19 cellular contexts compared by ENCODE assay signal in the genomic region with DNA sequence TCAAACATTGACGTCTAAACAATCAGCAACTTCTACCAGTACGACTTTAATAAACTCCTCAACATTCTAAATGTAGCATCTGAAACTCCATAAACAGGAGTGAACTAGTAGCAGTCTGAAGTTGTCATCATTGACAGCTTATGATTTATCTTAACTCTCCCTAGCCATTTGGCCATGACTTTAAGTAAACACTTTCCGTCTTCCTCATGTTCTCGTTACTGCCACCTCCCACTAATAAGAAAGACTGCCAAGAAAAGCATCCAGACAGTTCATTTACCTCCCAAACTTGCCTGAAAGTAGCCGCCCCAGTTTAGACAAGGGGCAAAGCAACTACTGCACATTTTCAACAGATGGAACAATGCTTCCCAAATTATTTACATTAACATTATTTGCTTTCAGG.
DNase-seq lines count a peak whose midpoint lies in the region; ATAC-seq and TF ChIP-seq lines count a peak whose summit lies in the region.
"Had no signal": no experiment of that assay in that cellular context is flagged by ENCODE, and none has a peak within 500 bp of the region (broad histone marks: within the 10 kb centered on the region; RNA-seq: fewer than 3 reads in every experiment).

No MANE protein-coding gene starts in this region.

- H3K79me2 ChIP-seq in PC-3 (ENCODE audit: low read length) = no peaks in the 10 kb centered on the region

- no peak overlapping the region for H3K9ac ChIP-seq in PC-3 (ENCODE audit: low read length)
- H3K9ac ChIP-seq: BLaER1 had no signal

- DNase-seq in Caki2 (ENCODE audit: low read depth) (peak; percentile 14), PC-3 (peak; percentile 25), fibroblast of pulmonary artery (ENCODE audit: low read depth) (peak; percentile 25), prostate gland (ENCODE audit: low spot score) (peak; percentile 15), dedifferentiated amniotic fluid mesenchymal stem cell (ENCODE audit: extremely low spot score) (no peak)
- no peak for DNase-seq in effector memory CD4-positive, alpha-beta T cell
- no peak for DNase-seq in activated CD4-positive, alpha-beta T cell treated with anti-CD3 and anti-CD28 coated beads, Interleukin-2, amount 10 ng/mL, durations not matched to agents 24 days and 14 days
- DNase-seq: Calu3; CD4-positive, alpha-beta memory T cell; DMS153; NCI-H1694; NCI-H2081; NCI-H2171; NCI-H526; SHP77 had no signal

- intact Hi-C loops in PC-3 (cut with micrococcal nuclease) = no loop called here
- intact Hi-C loops in prostate gland (cut with DNase I) = no loop called here
- intact Hi-C loops in activated CD4-positive, alpha-beta T cell treated with anti-CD3 and anti-CD28 coated beads, Interleukin-2, amount 10 ng/mL, durations not matched to agents 24 days and 14 days (cut with micrococcal nuclease) = no loop called here

- H3K4me1 Mint-ChIP-seq in activated CD4-positive, alpha-beta T cell treated with anti-CD3 and anti-CD28 coated beads, Interleukin-2, amount 10 ng/mL, durations not matched to agents 24 days and 14 days = no peaks in the 10 kb centered on the region
- H3K4me1 Mint-ChIP-seq: CD4-positive, alpha-beta memory T cell; IgD-negative memory B cell had no signal

- no peak for ATAC-seq in PC-3
- ATAC-seq: A549 had no signal

- no peaks in the 10 kb centered on the region for H3K27me3 Mint-ChIP-seq in activated CD4-positive, alpha-beta T cell treated with anti-CD3 and anti-CD28 coated beads, Interleukin-2, amount 10 ng/mL, durations not matched to agents 24 days and 14 days
- H3K27me3 Mint-ChIP-seq: CD4-positive, alpha-beta memory T cell; IgD-negative memory B cell had no signal

- H3K27ac Mint-ChIP-seq in activated CD4-positive, alpha-beta T cell treated with anti-CD3 and anti-CD28 coated beads, Interleukin-2, amount 10 ng/mL, durations not matched to agents 24 days and 14 days = no peak overlapping the region
- H3K27ac Mint-ChIP-seq: CD4-positive, alpha-beta memory T cell; IgD-negative memory B cell had no signal

- no peaks in the 10 kb centered on the region for H3K36me3 Mint-ChIP-seq in activated CD4-positive, alpha-beta T cell treated with anti-CD3 and anti-CD28 coated beads, Interleukin-2, amount 10 ng/mL, durations not matched to agents 24 days and 14 days (ENCODE audit: low read depth)
- H3K36me3 Mint-ChIP-seq: CD4-positive, alpha-beta memory T cell had no signal

- H3K27ac ChIP-seq in PC-3 (ENCODE audit: low read length) (no peak overlapping the region), prostate gland (no peak overlapping the region)
- no peak overlapping the region for H3K27ac ChIP-seq in effector memory CD4-positive, alpha-beta T cell (ENCODE audit: insufficient read depth, low read length, poor library complexity, severe bottlenecking)
- H3K27ac ChIP-seq: A549, BLaER1, SK-N-MC had no signal

- H3K36me3 ChIP-seq in PC-3 (ENCODE audit: low read depth, low read length) (no peaks in the 10 kb centered on the region), prostate gland (no peaks in the 10 kb centered on the region)
- no peaks in the 10 kb centered on the region for H3K36me3 ChIP-seq in effector memory CD4-positive, alpha-beta T cell (ENCODE audit: control insufficient read depth, insufficient read depth, low read length)
- H3K36me3 ChIP-seq: BLaER1 had no signal

- no peak overlapping the region for H3K4me3 Mint-ChIP-seq in activated CD4-positive, alpha-beta T cell treated with anti-CD3 and anti-CD28 coated beads, Interleukin-2, amount 10 ng/mL, durations not matched to agents 24 days and 14 days
- H3K4me3 Mint-ChIP-seq: CD4-positive, alpha-beta memory T cell; IgD-negative memory B cell had no signal

- no peaks in the 10 kb centered on the region for H3K9me2 ChIP-seq in PC-3 (replicated peaks; ENCODE audit: low read length)

- H3K27me3 ChIP-seq in PC-3 (ENCODE audit: low read length) (no peaks in the 10 kb centered on the region), prostate gland (replicated peaks; ENCODE audit: insufficient read depth) (no peaks in the 10 kb centered on the region)
- H3K27me3 ChIP-seq in effector memory CD4-positive, alpha-beta T cell (replicated peaks; ENCODE audit: control insufficient read depth, insufficient read depth, low read length, poor library complexity, severe bottlenecking) = no peaks in the 10 kb centered on the region
- H3K27me3 ChIP-seq: BLaER1 had no signal

- no peaks in the 10 kb centered on the region for H4K20me1 ChIP-seq in PC-3 (ENCODE audit: low read length)
- H4K20me1 ChIP-seq: BLaER1 had no signal

- in situ Hi-C loops in Caki2 (cut with HindIII; ENCODE audit: low pct_unique_long_range_greater_than_20kb, low sequenced_read_pairs) = no loop called here

- H3K4me3 ChIP-seq in PC-3 (ENCODE audit: low read length) (no peak overlapping the region), fibroblast of pulmonary artery (replicated peaks; ENCODE audit: low read depth, low read length) (no peak overlapping the region), prostate gland (no peak overlapping the region)
- H3K4me3 ChIP-seq in effector memory CD4-positive, alpha-beta T cell (ENCODE audit: insufficient read depth, low read depth, low read length, poor library complexity, severe bottlenecking) = no peak overlapping the region
- H3K4me3 ChIP-seq: A549, BLaER1, SK-N-MC had no signal

- POLR2A ChIA-PET in PC-3 (lab: Charles Lee; ENCODE audit: unreplicated experiment) = no interaction called here

- CTCF ChIA-PET in PC-3 (lab: Charles Lee) = no interaction called here

- no peak overlapping the region for H2AFZ ChIP-seq in PC-3 (ENCODE audit: low read length)

- H3K4me1 ChIP-seq in PC-3 (ENCODE audit: insufficient read depth, low read length) (peaks cover 27% of the 10 kb centered on the region), prostate gland (replicated peaks) (peaks cover 3% of the 10 kb centered on the region)
- no peaks in the 10 kb centered on the region for H3K4me1 ChIP-seq in effector memory CD4-positive, alpha-beta T cell (ENCODE audit: control insufficient read depth, insufficient read depth, low read length, poor library complexity, severe bottlenecking)
- H3K4me1 ChIP-seq: BLaER1 had no signal

- TF ChIP-seq POLR2A in prostate gland (IDR thresholded peaks at IDR 0.05) = no peak

- H3K4me2 ChIP-seq in PC-3 (ENCODE audit: low read length) = no peak overlapping the region
- H3K4me2 ChIP-seq: A549, BLaER1 had no signal

- TF ChIP-seq CTCF in PC-3 (conservative IDR thresholded peaks at IDR 0.05; ENCODE audit: low read depth, low read length) (no peak), fibroblast of pulmonary artery (IDR thresholded peaks at IDR 0.05; ENCODE audit: low read length, missing control alignments) (no peak), prostate gland (IDR thresholded peaks at IDR 0.05) (no peak)

- 32% methylated on average over 5 of the region's 5 CpGs for WGBS in prostate gland

- H3F3A ChIP-seq in PC-3 (ENCODE audit: low read length, unreplicated experiment) = no peaks in the 10 kb centered on the region

- no peaks in the 10 kb centered on the region for H3K9me3 Mint-ChIP-seq in activated CD4-positive, alpha-beta T cell treated with anti-CD3 and anti-CD28 coated beads, Interleukin-2, amount 10 ng/mL, durations not matched to agents 24 days and 14 days
- H3K9me3 Mint-ChIP-seq: CD4-positive, alpha-beta memory T cell; IgD-negative memory B cell had no signal

- no TSS peak for BruUV-seq in PC-3 (replicated peaks; lab: Mats Ljungman, UMichigan)

- no peaks in the 10 kb centered on the region for H3K9me3 ChIP-seq in PC-3 (ENCODE audit: low read length)
- no peaks in the 10 kb centered on the region for H3K9me3 ChIP-seq in prostate gland
- H3K9me3 ChIP-seq in effector memory CD4-positive, alpha-beta T cell (ENCODE audit: control insufficient read depth, low read length) = no peaks in the 10 kb centered on the region
- H3K9me3 ChIP-seq: A549, BLaER1 had no signal

Comparison
In these comparisons a context has a peak if more than half of its experiments do, and no peak if none do; other contexts are left out.
1. DNase-seq: peak in Caki2 (single experiment), PC-3 (single experiment), fibroblast of pulmonary artery (single experiment) and prostate gland (single experiment); none in dedifferentiated amniotic fluid mesenchymal stem cell (single experiment), effector memory CD4-positive, alpha-beta T cell (0 of 3) and activated CD4-positive, alpha-beta T cell treated with anti-CD3 and anti-CD28 coated beads, Interleukin-2, amount 10 ng/mL, durations not matched to agents 24 days and 14 days (single experiment).